In genomic region chr4:15577508-15577907, GRCh38 we compare ENCODE assay signal across 23 cellular contexts.
DNase-seq lines count a peak whose midpoint lies in the region.
"Had no signal": no experiment of that assay in that cellular context is flagged by ENCODE, and none has a peak within 500 bp of the region (broad histone marks: within the 10 kb centered on the region; RNA-seq: fewer than 3 reads in every experiment).

No MANE protein-coding gene starts in this region.

- DNase-seq in ELR (ENCODE audit: low read depth) (peak; percentile 23), astrocyte of the hippocampus (ENCODE audit: low read depth, low spot score) (peak; percentile 39), hepatic stellate cell (ENCODE audit: low spot score) (peak; percentile 44), stromal cell of bone marrow (ENCODE audit: low read depth) (peak; percentile 8), retina (no peak), NCI-H2029 (lab: John Stamatoyannopoulos, UW) (no peak), cortex of kidney (lab: John Stamatoyannopoulos, UW) (no peak)
- DNase-seq: activated B cell treated with CpG ODN at 0.5 μM for 24 hours; activated CD8-positive, alpha-beta memory T cell treated with anti-CD3 and anti-CD28 coated beads, Interleukin-2, amount 50 U/mL, for 4 hours; activated naive CD4-positive, alpha-beta T cell treated with anti-CD3 and anti-CD28 coated beads, Interleukin-2, amount 10 ng/mL, durations not matched to agents 7 days and 5 days; amygdala; caudate nucleus; dorsolateral prefrontal cortex; glutamatergic neuron; kidney glomerular epithelial cell; lower lobe of right lung; mucosa of descending colon; NCI-H1417 treated with DMSO at 0.1 percent for 48 hours; NCI-H2107; NCI-H774; pancreas; right cardiac atrium; stimulated activated CD4-positive, alpha-beta T cell treated with anti-CD3 and anti-CD28 coated beads, Interleukin-2, amount 100 ng/mL, for 48 hours had no signal

Comparison
In these comparisons a context has a peak if more than half of its experiments do, and no peak if none do; other contexts are left out.
1. DNase-seq: peak in ELR (single experiment), astrocyte of the hippocampus (single experiment), hepatic stellate cell (single experiment) and stromal cell of bone marrow (single experiment); none in retina (single experiment), NCI-H2029 (single experiment) and cortex of kidney (single experiment).